In the genomic region with DNA sequence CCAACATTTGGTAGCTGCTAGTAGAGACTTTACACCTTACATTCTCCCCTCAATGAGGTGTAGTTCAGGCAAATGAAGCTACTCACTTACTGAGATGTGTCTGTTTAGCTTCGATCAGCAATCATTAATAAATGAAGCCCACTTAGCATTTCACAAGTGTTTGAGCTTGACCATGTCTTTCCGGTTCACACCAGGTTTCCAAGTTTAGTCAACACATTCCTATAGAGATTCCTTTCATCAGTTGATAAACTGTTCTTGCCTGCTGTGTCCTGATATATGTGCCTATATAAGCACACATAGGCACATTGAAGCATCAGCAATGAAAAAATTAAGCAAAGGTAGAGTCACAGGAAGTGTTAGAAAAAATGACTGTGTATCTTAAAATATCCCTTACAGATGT, we compare ENCODE assay signal across 20 cellular contexts.
"Had no signal": no experiment of that assay in that cellular context is flagged by ENCODE, and none has a peak within 500 bp of the region (broad histone marks: within the 10 kb centered on the region; RNA-seq: fewer than 3 reads in every experiment).

No MANE protein-coding gene starts in this region.

- H3K4me1 ChIP-seq: heart left ventricle, pancreas, psoas muscle, testis, tibial nerve, upper lobe of right lung, vagina had no signal

- H3K36me3 ChIP-seq: heart left ventricle, pancreas, tibial nerve, upper lobe of right lung, vagina had no signal

- H3K9me3 ChIP-seq: pancreas, psoas muscle, testis, upper lobe of right lung, vagina had no signal

- H3K4me3 ChIP-seq: heart left ventricle, pancreas, psoas muscle, testis, tibial nerve, upper lobe of right lung, vagina had no signal

- DNase-seq: cortex of kidney; effector memory CD4-positive, alpha-beta T cell; erythroblast; foreskin melanocyte; heart left ventricle; naive B cell; occipital lobe; pancreas; psoas muscle; retina; stimulated activated CD4-positive, alpha-beta T cell treated with anti-CD3 and anti-CD28 coated beads, Interleukin-2, amount 100 ng/mL, for 24 hours; stimulated activated CD4-positive, alpha-beta T cell treated with anti-CD3 and anti-CD28 coated beads, Interleukin-4, amount 100 ng/mL, for 4 hours; stimulated activated naive B cell treated with anti-CD40 and anti-IgM and Interleukin-4, amounts not matched to agents 10 μg/mL and 1 μg/mL and 100 μg/mL, for 72 hours; stimulated activated naive CD8-positive, alpha-beta T cell treated with anti-CD3 and anti-CD28 coated beads, Interleukin-15, amount 100 ng/mL, for 72 hours; testis; upper lobe of right lung had no signal

- H3K27ac ChIP-seq: heart left ventricle, pancreas, psoas muscle, testis, tibial nerve, upper lobe of right lung, vagina had no signal

- H3K27me3 ChIP-seq: heart left ventricle, pancreas, testis, tibial nerve, upper lobe of right lung, vagina had no signal

- FAIRE-seq: pancreas had no signal

- ATAC-seq: heart left ventricle; left lobe of liver; pancreas; psoas muscle; sciatic nerve; stimulated activated naive B cell treated with anti-CD40 and anti-IgM and Interleukin-4, amounts not matched to agents 10 μg/mL and 1 μg/mL and 100 μg/mL, for 72 hours; stimulated activated naive CD8-positive, alpha-beta T cell treated with anti-CD3 and anti-CD28 coated beads, Interleukin-15, amount 100 ng/mL, for 72 hours; upper lobe of right lung had no signal
